23 cellular contexts compared by ENCODE assay signal in the genomic region with DNA sequence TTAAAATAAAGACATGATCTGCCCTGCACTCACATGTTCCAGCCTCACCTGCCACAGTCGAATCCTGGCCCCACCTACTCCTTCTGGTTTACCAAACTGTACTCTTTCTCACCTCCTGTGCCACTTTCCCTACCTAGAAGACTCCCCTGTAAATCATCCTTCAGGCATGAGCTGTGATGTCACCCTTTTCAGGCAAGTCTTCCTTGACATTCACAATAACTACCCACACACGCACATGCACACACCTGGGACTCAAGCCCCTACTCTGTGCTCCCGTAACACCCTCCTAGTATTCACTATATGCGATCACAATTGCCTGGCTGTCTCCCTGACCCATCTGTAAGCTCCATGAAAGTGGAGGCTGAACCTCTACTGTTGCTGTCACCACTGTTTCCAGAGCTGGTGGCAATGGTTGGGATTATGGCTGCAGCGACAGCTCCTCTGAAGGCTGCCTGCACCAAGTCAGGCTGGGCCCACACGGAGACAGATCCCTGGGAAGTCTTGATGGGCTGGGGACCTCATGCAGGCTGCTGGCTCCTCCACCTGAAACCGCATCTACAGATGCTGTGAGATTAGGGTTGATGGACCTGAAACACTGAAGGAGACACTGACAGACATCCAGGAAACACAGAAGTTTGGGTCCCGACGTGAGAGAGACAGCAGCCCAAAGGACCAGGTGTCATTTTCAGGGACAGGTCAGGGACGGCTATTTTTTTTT.
"Had no signal": no experiment of that assay in that cellular context is flagged by ENCODE, and none has a peak within 500 bp of the region (broad histone marks: within the 10 kb centered on the region; RNA-seq: fewer than 3 reads in every experiment).

No MANE protein-coding gene starts in this region.

- H3K4me3 Mint-ChIP-seq: naive thymus-derived CD4-positive, alpha-beta T cell; nephron progenitor cell had no signal

- H3K4me1 Mint-ChIP-seq: naive thymus-derived CD4-positive, alpha-beta T cell had no signal

- H3K36me3 ChIP-seq: gastrocnemius medialis, heart right ventricle, neutrophil, right atrium auricular region, sigmoid colon, stomach, thoracic aorta had no signal

- ATAC-seq: esophagus mucosa; gastrocnemius medialis; heart right ventricle; left lobe of liver; naive thymus-derived CD4-positive, alpha-beta T cell had no signal

- H3K27ac ChIP-seq: dorsolateral prefrontal cortex, gastrocnemius medialis, heart right ventricle, neutrophil, right atrium auricular region, sigmoid colon, skin epidermis, stomach, thoracic aorta had no signal

- H3K4me3 ChIP-seq: dorsolateral prefrontal cortex, gastrocnemius medialis, heart right ventricle, right atrium auricular region, sigmoid colon, skin epidermis, stomach, thoracic aorta had no signal

- DNase-seq: cortex of kidney; dorsolateral prefrontal cortex; effector CD8-positive, alpha-beta T cell; gastrocnemius medialis; heart right ventricle; hypothalamus; mammary epithelial cell; naive thymus-derived CD4-positive, alpha-beta T cell; nephron progenitor cell; posterior cingulate gyrus; sigmoid colon; stimulated activated CD4-positive, alpha-beta T cell treated with anti-CD3 and anti-CD28 coated beads, Interleukin-2, amount 100 ng/mL, for 24 hours; stimulated activated CD4-positive, alpha-beta T cell treated with anti-CD3 and anti-CD28 coated beads, Interleukin-4, amount 100 ng/mL, for 4 hours; stimulated activated naive CD4-positive, alpha-beta T cell; stomach; substantia nigra; trophoblast cell had no signal

- H3K27ac Mint-ChIP-seq: naive thymus-derived CD4-positive, alpha-beta T cell; nephron progenitor cell had no signal

- H3K4me1 ChIP-seq: gastrocnemius medialis, heart right ventricle, right atrium auricular region, sigmoid colon, stomach had no signal

- H3K27me3 ChIP-seq: gastrocnemius medialis, neutrophil, right atrium auricular region, sigmoid colon, stomach had no signal

- H3K9me3 ChIP-seq: gastrocnemius medialis, right atrium auricular region had no signal
